In the genomic region with DNA sequence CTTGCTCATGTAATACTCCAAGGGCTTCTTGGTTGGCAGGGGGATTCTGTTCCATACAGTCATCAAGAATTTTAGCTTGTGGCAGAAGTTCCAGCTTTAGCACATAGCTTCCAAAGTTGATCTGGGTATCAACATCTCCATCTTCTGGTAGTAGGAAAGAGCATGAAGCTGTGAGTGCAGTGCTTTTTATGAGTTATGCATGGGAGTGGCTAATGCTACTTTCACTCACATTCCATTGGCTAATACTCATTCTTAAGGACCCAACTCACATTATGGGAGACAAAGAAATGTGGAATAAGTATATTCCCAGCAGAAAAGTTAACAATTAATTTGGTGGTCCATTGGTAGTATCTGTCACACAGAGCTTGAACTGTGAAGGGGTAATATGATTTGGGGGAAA, we compare ENCODE assay signal across 16 cellular contexts.
DNase-seq lines count a peak whose midpoint lies in the region; ATAC-seq, FAIRE-seq and TF ChIP-seq lines count a peak whose summit lies in the region.
"Had no signal": no experiment of that assay in that cellular context is flagged by ENCODE, and none has a peak within 500 bp of the region (broad histone marks: within the 10 kb centered on the region; RNA-seq: fewer than 3 reads in every experiment).

No MANE protein-coding gene starts in this region.

- no peak overlapping the region for H3K9ac ChIP-seq in astrocyte (ENCODE audit: low read length)
- no peak overlapping the region for H3K9ac ChIP-seq in trophoblast cell (ENCODE audit: low read length)

- H3K27ac ChIP-seq in astrocyte (ENCODE audit: low read depth, low read length) (no peak overlapping the region), trophoblast cell (ENCODE audit: low read depth, low read length) (no peak overlapping the region), gastrocnemius medialis (no peak overlapping the region)
- H3K27ac ChIP-seq: C4-2B had no signal

- no peak for FAIRE-seq in astrocyte (lab: Jason Lieb, UNC)
- FAIRE-seq: GM12892 had no signal

- H4K20me1 ChIP-seq in astrocyte (ENCODE audit: insufficient read depth, low read length): no peaks in the 10 kb centered on the region

- peak; percentile 29 for DNase-seq in ELR (ENCODE audit: low read depth)
- DNase-seq in M059J (ENCODE audit: low read depth): peak; percentile 3
- peak; percentile 6 for DNase-seq in astrocyte (ENCODE audit: low read depth)
- DNase-seq in trophoblast cell: peak; percentile 30 to 71
- no peak for DNase-seq in SKM-1 (lab: John Stamatoyannopoulos, UW; ENCODE audit: unreplicated experiment)
- DNase-seq in gastrocnemius medialis: no peak
- DNase-seq in NOMO-1 treated with dmso at 0.1 percent for 144 hours (lab: John Stamatoyannopoulos, UW; ENCODE audit: unreplicated experiment): no peak
- DNase-seq: DND-41, GOT3, Karpas-422, NCI-H187, NCI-H2171, NCI-H446 treated with DMSO at 0.1 percent for 48 hours, NCI-H748 treated with DMSO at 0.1 percent for 48 hours had no signal

- no peak overlapping the region for H3K18ac ChIP-seq in trophoblast cell (ENCODE audit: low read length)

- H3K27me3 Mint-ChIP-seq in astrocyte (ENCODE audit: low read depth, unreplicated experiment): no peaks in the 10 kb centered on the region

- no peaks in the 10 kb centered on the region for H3K9me3 Mint-ChIP-seq in astrocyte (ENCODE audit: unreplicated experiment)

- no peak overlapping the region for H3K4ac ChIP-seq in trophoblast cell (ENCODE audit: low read depth, low read length)

- H3K9me3 ChIP-seq in astrocyte (ENCODE audit: insufficient read depth, low read depth, low read length) (no peaks in the 10 kb centered on the region), trophoblast cell (ENCODE audit: insufficient read depth, low read depth, low read length) (no peaks in the 10 kb centered on the region), gastrocnemius medialis (no peaks in the 10 kb centered on the region)

- TF ChIP-seq CTCF in astrocyte (IDR thresholded peaks at IDR 0.05; ENCODE audit: insufficient read depth, low read depth, low read length) (no peak), gastrocnemius medialis (IDR thresholded peaks at IDR 0.05 in 4 of 5, conservative IDR thresholded peaks at IDR 0.05 in 1 of 5) (no peak)

- H2AFZ ChIP-seq in astrocyte (ENCODE audit: low read depth, low read length): no peak overlapping the region
- H2AFZ ChIP-seq in trophoblast cell (ENCODE audit: insufficient read depth, low read length, poor library complexity): no peak overlapping the region

- H2AK5ac ChIP-seq in trophoblast cell (ENCODE audit: low read length): no peak overlapping the region

- no peak for TF ChIP-seq POLR2A in gastrocnemius medialis (IDR thresholded peaks at IDR 0.05)

- H3K27ac Mint-ChIP-seq in astrocyte (ENCODE audit: unreplicated experiment): no peak overlapping the region

- no peak overlapping the region for H2BK12ac ChIP-seq in trophoblast cell (ENCODE audit: low read length)

- no peak for ATAC-seq in gastrocnemius medialis

- no peaks in the 10 kb centered on the region for H3K79me2 ChIP-seq in astrocyte (ENCODE audit: insufficient read depth, low read length)
- no peaks in the 10 kb centered on the region for H3K79me2 ChIP-seq in trophoblast cell (ENCODE audit: control insufficient read depth, insufficient read depth, low read length, poor library complexity)

- in situ Hi-C loops in gastrocnemius medialis (cut with MboI; ENCODE audit: low sequenced_read_pairs in 4 of 4): no loop called here

- no peak overlapping the region for H4K12ac ChIP-seq in trophoblast cell (ENCODE audit: low read depth, low read length)

- no peak overlapping the region for H4K91ac ChIP-seq in trophoblast cell (ENCODE audit: low read depth, low read length)

- no peak overlapping the region for H3K14ac ChIP-seq in trophoblast cell (ENCODE audit: low read length)

- H4K8ac ChIP-seq in trophoblast cell (ENCODE audit: low read depth, low read length): no peak overlapping the region

- H3K4me2 ChIP-seq in astrocyte (ENCODE audit: low read length) (no peak overlapping the region), trophoblast cell (ENCODE audit: low read length) (no peak overlapping the region)

- H3K36me3 ChIP-seq in astrocyte (ENCODE audit: insufficient read depth, low read length) (no peaks in the 10 kb centered on the region), trophoblast cell (ENCODE audit: control insufficient read depth in 1 of 2, insufficient read depth in 2 of 2, low read length in 2 of 2) (no peaks in the 10 kb centered on the region), gastrocnemius medialis (no peaks in the 10 kb centered on the region)

- no peaks in the 10 kb centered on the region for H3K4me1 Mint-ChIP-seq in astrocyte (ENCODE audit: low read depth, unreplicated experiment)

- no peak overlapping the region for H3K4me3 Mint-ChIP-seq in astrocyte (ENCODE audit: unreplicated experiment)

- H2BK5ac ChIP-seq in trophoblast cell (ENCODE audit: low read depth, low read length, poor library complexity): no peak overlapping the region

- H3K79me1 ChIP-seq in trophoblast cell (ENCODE audit: low read length): no peaks in the 10 kb centered on the region

- no peak overlapping the region for H2BK120ac ChIP-seq in trophoblast cell (ENCODE audit: insufficient read depth, low read length, poor library complexity)

- H3K4me3 ChIP-seq in astrocyte (ENCODE audit: insufficient read depth, low read depth, low read length) (no peak overlapping the region), trophoblast cell (ENCODE audit: low read depth, low read length) (no peak overlapping the region), gastrocnemius medialis (no peak overlapping the region)

- no peak overlapping the region for H3K23ac ChIP-seq in trophoblast cell (ENCODE audit: low read length)

- no peaks in the 10 kb centered on the region for H3K4me1 ChIP-seq in astrocyte (ENCODE audit: insufficient read depth, low read length)
- no peaks in the 10 kb centered on the region for H3K4me1 ChIP-seq in trophoblast cell (ENCODE audit: control insufficient read depth in 1 of 2, insufficient read depth in 2 of 2, low read length in 2 of 2)
- H3K4me1 ChIP-seq in gastrocnemius medialis: no peaks in the 10 kb centered on the region

- H3K36me3 Mint-ChIP-seq in astrocyte (ENCODE audit: low read depth, unreplicated experiment): no peaks in the 10 kb centered on the region

- intact Hi-C loops in gastrocnemius medialis (cut with DNase I; ENCODE audit: low total_unique reads): no loop called here

- H3K27me3 ChIP-seq in astrocyte (ENCODE audit: insufficient read depth, low read length): no peaks in the 10 kb centered on the region
- no peaks in the 10 kb centered on the region for H3K27me3 ChIP-seq in trophoblast cell (ENCODE audit: insufficient read depth, low read length)
- H3K27me3 ChIP-seq in gastrocnemius medialis: no peaks in the 10 kb centered on the region

Comparison
In these comparisons a context has a peak if more than half of its experiments do, and no peak if none do; other contexts are left out.
1. DNase-seq: peak in ELR (single experiment), M059J (single experiment), astrocyte (single experiment) and trophoblast cell (2 of 2); none in SKM-1 (single experiment), gastrocnemius medialis (0 of 2) and NOMO-1 treated with dmso at 0.1 percent for 144 hours (single experiment).